In genomic region chr2:177552414-177553175, GRCh38 we compare ENCODE assay signal across 8 cellular contexts.
DNase-seq lines count a peak whose midpoint lies in the region; ATAC-seq and TF ChIP-seq lines count a peak whose summit lies in the region.

No MANE protein-coding gene starts in this region.

- peak overlapping the region; percentile 7 for H2AK9ac ChIP-seq in IMR-90 (replicated peaks; ENCODE audit: low read depth, low read length, poor library complexity)

- H3K9ac ChIP-seq in IMR-90 (ENCODE audit: low read depth, low read length): peak overlapping the region; percentile 92

- H2BK120ac ChIP-seq in IMR-90 (ENCODE audit: low read depth, low read length): peak overlapping the region; percentile 97

- H2AFZ ChIP-seq in IMR-90 (replicated peaks; ENCODE audit: low read length, poor library complexity): peak overlapping the region; percentile 92
- H2AFZ ChIP-seq in OCI-LY7 (ENCODE audit: low read length): peak overlapping the region; percentile 99

- CTCF ChIA-PET in IMR-90 (lab: Yijun Ruan, JAX) (interaction anchor here (0.8 kb wide), 1 partner anchor 388 kb away, joined by 3 read pairs; no protein-coding TSS in a partner anchor), OCI-LY7 (lab: Charles Lee; ENCODE audit: unreplicated experiment) (no interaction called here)

- peak overlapping the region; percentile 98 for H3K56ac ChIP-seq in IMR-90 (ENCODE audit: extremely low read depth, insufficient read depth, low read length)

- peak overlapping the region; percentile 86 to 100 for H4K8ac ChIP-seq in IMR-90 (ENCODE audit: low read depth in 2 of 2, low read length in 2 of 2)

- H3K9me3 ChIP-seq in IMR-90 (ENCODE audit: control insufficient read depth, insufficient read depth, low read length): no peaks in the 10 kb centered on the region
- H3K9me3 ChIP-seq in OCI-LY7 (ENCODE audit: low read length): no peaks in the 10 kb centered on the region

- no peaks in the 10 kb centered on the region for H3K9me2 ChIP-seq in OCI-LY7 (ENCODE audit: insufficient read depth, low read length)

- H3K27me3 ChIP-seq in IMR-90 (ENCODE audit: control insufficient read depth, insufficient read depth, low read length): no peaks in the 10 kb centered on the region

- 0% methylated on average over 38 of the region's 65 CpGs; no CpG with 5 or more reads in 1 of the 2 experiments for WGBS in IMR-90 (ENCODE audit: extremely low coverage in 2 of 2, insufficient read length in 1 of 2), 2 experiments

- TF ChIP-seq CTCF in IMR-90 (conservative IDR thresholded peaks at IDR 0.05; ENCODE audit: low read depth, low read length) (no peak), OCI-LY7 (conservative IDR thresholded peaks at IDR 0.05; ENCODE audit: low read length) (no peak)

- H4K5ac ChIP-seq in IMR-90 (ENCODE audit: low read depth, low read length): peak overlapping the region; percentile 84

- H3K23ac ChIP-seq in IMR-90 (ENCODE audit: low read depth, low read length): peak overlapping the region; percentile 88

- intact Hi-C loops in IMR-90 (cut with micrococcal nuclease): loop anchor here (2.0 to 5.0 kb wide), 3 partner anchors 52 to 215 kb away; a partner anchor contains a TSS
- intact Hi-C loops in OCI-LY7 (cut with micrococcal nuclease; ENCODE audit: unreplicated experiment): loop anchor here (5.0 kb wide), 1 partner anchor 65 kb away; a partner anchor contains a TSS

- H2BK15ac ChIP-seq in IMR-90 (ENCODE audit: low read depth, low read length): peak overlapping the region; percentile 90; the same call in 2 of the 3 replicates

- 0 out of 4 replicates have a peak, but pooled peaks cover 0 to 4% of the 10 kb centered on the region in 2 experiments for H3K79me1 ChIP-seq in IMR-90 (ENCODE audit: low read depth in 1 of 2, low read length in 2 of 2)

- peaks cover 4% of the 10 kb centered on the region; the same call in 1 of the 2 replicates for H3K9me1 ChIP-seq in IMR-90 (ENCODE audit: insufficient read depth, low read length)

- dilution Hi-C loops in IMR-90 (cut with HindIII; ENCODE audit: low sequenced_read_pairs, unreplicated experiment): no loop called here

- H3K14ac ChIP-seq in IMR-90 (replicated peaks; ENCODE audit: low read depth, low read length): peak overlapping the region; percentile 98

- H4K20me1 ChIP-seq in IMR-90 (ENCODE audit: insufficient read depth, low read length): no peaks in the 10 kb centered on the region
- H4K20me1 ChIP-seq in OCI-LY7 (ENCODE audit: insufficient read depth, low read length): no peaks in the 10 kb centered on the region

- peak overlapping the region; percentile 94 for H4K91ac ChIP-seq in IMR-90 (ENCODE audit: insufficient read depth, low read depth, low read length)

- no peak for TF ChIP-seq RAD21 in IMR-90 (IDR thresholded peaks at IDR 0.05; ENCODE audit: low read length)

- no peak overlapping the region; the same call in 1 of the 2 replicates for H2AK5ac ChIP-seq in IMR-90 (ENCODE audit: low read depth, low read length)

- POLR2A ChIA-PET in IMR-90 (lab: Charles Lee; ENCODE audit: unreplicated experiment): no interaction called here
- POLR2A ChIA-PET in OCI-LY7 (lab: Charles Lee): interaction anchor here (0.7 to 1.8 kb wide), 3 partner anchors 11 to 263 kb away, joined by 3 to 9 read pairs (median 3); no protein-coding TSS in a partner anchor

- H3K27ac ChIP-seq in IMR-90 (ENCODE audit: insufficient read depth, low read length): peak overlapping the region; percentile 87
- peak overlapping the region; percentile 69 for H3K27ac ChIP-seq in OCI-LY7 (ENCODE audit: low read depth, low read length, poor library complexity, severe bottlenecking)

- peak overlapping the region; percentile 59 for H3K4me3 ChIP-seq in IMR-90 (ENCODE audit: insufficient read depth, low read depth, low read length)
- H3K4me3 ChIP-seq in OCI-LY7 (ENCODE audit: low read depth, low read length, poor library complexity, severe bottlenecking): peak overlapping the region; percentile 75

- H3K18ac ChIP-seq in IMR-90 (ENCODE audit: low read depth, low read length): peak overlapping the region; percentile 85

- H3K79me2 ChIP-seq in OCI-LY7 (ENCODE audit: insufficient read depth, low read depth, low read length): no peaks in the 10 kb centered on the region

- H3K4me1 ChIP-seq in IMR-90 (ENCODE audit: control insufficient read depth, insufficient read depth, low read length) (no peaks in the 10 kb centered on the region), OCI-LY7 (ENCODE audit: insufficient read depth, low read length, poor library complexity, severe bottlenecking) (peaks cover 9% of the 10 kb centered on the region)

- BruUV-seq in IMR-90 (replicated peaks; lab: Mats Ljungman, UMichigan) (no TSS peak), OCI-LY7 (replicated peaks; lab: Mats Ljungman, UMichigan) (no TSS peak)

- TF ChIP-seq POLR2A in IMR-90 (IDR thresholded peaks at IDR 0.05; ENCODE audit: low read depth, low read length) (no peak; the same call in 1 of the 2 replicates), erythroblast (IDR thresholded peaks at IDR 0.05; ENCODE audit: low read length) (peak; percentile 77)

- peak; percentile 75 for DNase-seq in DMS114 treated with DMSO at 0.1 percent for 48 hours (lab: John Stamatoyannopoulos, UW; ENCODE audit: unreplicated experiment)
- DNase-seq in IMR-90: peak; percentile 88
- DNase-seq in OCI-LY7 (ENCODE audit: low spot score): peak; percentile 93
- peak; percentile 90 for DNase-seq in activated T-cell treated with anti-CD3 and anti-CD28 coated beads, Interleukin-2, amount 50 U/mL, for 1 hour
- DNase-seq in erythroblast (lab: John Stamatoyannopoulos, UW): peak; percentile 94 to 96
- DNase-seq in mucosa of gallbladder (ENCODE audit: low spot score): peak; percentile 89
- DNase-seq in stimulated activated CD8-positive, alpha-beta memory T cell treated with anti-CD3 and anti-CD28 coated beads, Interleukin-4, amount 100 ng/mL, for 1 hour (ENCODE audit: low read depth in 2 of 2, low spot score in 1 of 2): peak; percentile 80 to 83

- peak; percentile 94 for ATAC-seq in GM21576 (IDR thresholded peaks at IDR 0.05; ENCODE audit: unreplicated experiment)
- peak; percentile 97 for ATAC-seq in IMR-90 (ENCODE audit: low read depth)

- H3K4ac ChIP-seq in IMR-90 (ENCODE audit: low read depth, low read length): peak overlapping the region; percentile 94

- in situ Hi-C loops in IMR-90 (cut with MboI; ENCODE audit: low sequenced_read_pairs): no loop called here

- no peaks in the 10 kb centered on the region for H3K36me3 ChIP-seq in IMR-90 (ENCODE audit: control insufficient read depth, insufficient read depth, low read length)
- H3K36me3 ChIP-seq in OCI-LY7 (ENCODE audit: insufficient read depth, low read length): no peaks in the 10 kb centered on the region

- peak overlapping the region; percentile 84 for H2BK5ac ChIP-seq in IMR-90 (ENCODE audit: low read depth, low read length, poor library complexity, severe bottlenecking)

- H2BK20ac ChIP-seq in IMR-90 (ENCODE audit: low read depth, low read length): peak overlapping the region; percentile 93; the same call in 1 of the 2 replicates

- peak overlapping the region; percentile 74 for H3K4me2 ChIP-seq in IMR-90 (ENCODE audit: low read depth, low read length)
- peak overlapping the region; percentile 78 for H3K4me2 ChIP-seq in OCI-LY7 (ENCODE audit: low read length)

TF ChIP-seq in IMR-90, 13 proteins besides CTCF, POLR2A, EP300 and RAD21:
- TF ChIP-seq MXI1 (IDR thresholded peaks at IDR 0.05; ENCODE audit: borderline replicate concordance, low read depth, low read length): 0 out of 2 replicates have a peak, but pooled peaks have one; percentile 15
- TF ChIP-seq CHD1 (IDR thresholded peaks at IDR 0.05; ENCODE audit: low read depth, low read length): no peak
- no peak for TF ChIP-seq BHLHE40 (IDR thresholded peaks at IDR 0.05; ENCODE audit: low read depth, low read length)
- no peak for TF ChIP-seq NFE2L2 (IDR thresholded peaks at IDR 0.05; ENCODE audit: low read depth, low read length)
- no peak for TF ChIP-seq SMC3 (IDR thresholded peaks at IDR 0.05; ENCODE audit: low read depth, low read length)
- no peak for TF ChIP-seq MAFK (IDR thresholded peaks at IDR 0.05; ENCODE audit: low read depth, low read length)

Comparison
In these comparisons a context has a peak if more than half of its experiments do, and no peak if none do; other contexts are left out.
1. Peak in every context shown above with its lines: DNase-seq, ATAC-seq, H3K4me3 ChIP-seq and H3K27ac ChIP-seq.